ENCODE assay signal across 9 cellular contexts in the genomic region with DNA sequence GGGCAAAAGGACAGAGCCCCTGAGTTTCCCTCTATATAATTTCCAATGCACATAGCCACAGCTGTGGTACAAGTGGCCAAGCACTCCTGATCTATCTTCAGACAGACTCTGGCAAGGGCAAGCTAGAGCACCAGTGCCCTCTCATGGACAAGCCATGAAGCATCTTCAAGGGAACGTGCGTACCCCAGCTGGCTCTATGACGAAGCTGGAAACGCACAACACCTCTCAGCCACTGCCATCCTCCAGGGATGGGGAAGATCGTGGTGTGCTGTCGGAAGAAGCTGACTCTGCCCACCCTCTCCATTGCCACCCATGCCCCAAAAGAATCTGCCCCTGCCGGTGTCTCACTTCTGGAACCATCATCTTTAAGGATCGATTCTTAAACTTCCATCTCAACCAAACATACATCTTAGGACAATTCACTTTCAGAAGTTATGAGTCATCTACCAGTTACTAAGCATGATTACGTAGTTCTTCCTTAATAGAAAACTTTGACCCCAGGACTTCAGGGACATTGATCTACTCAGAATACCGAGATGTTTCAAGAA.
A peak's percentile ranks its signal among the peaks of the same experiment; 100 is the strongest.
DNase-seq lines count a peak whose midpoint lies in the region; ATAC-seq, FAIRE-seq and TF ChIP-seq lines count a peak whose summit lies in the region.
"Had no signal": no experiment of that assay in that cellular context is flagged by ENCODE, and none has a peak within 500 bp of the region (broad histone marks: within the 10 kb centered on the region; RNA-seq: fewer than 3 reads in every experiment).

No MANE protein-coding gene starts in this region.

- H3K4ac ChIP-seq in H9 (ENCODE audit: low read depth, low read length): no peak overlapping the region

- no peak overlapping the region for H2BK120ac ChIP-seq in H9 (ENCODE audit: low read depth, low read length, poor library complexity, severe bottlenecking)

- H2AFZ ChIP-seq in H9 (ENCODE audit: low read length): no peak overlapping the region
- peak overlapping the region; percentile 75 for H2AFZ ChIP-seq in astrocyte (ENCODE audit: low read depth, low read length)

- H3K27me3 ChIP-seq in H9 (ENCODE audit: insufficient read depth, low read length) (no peaks in the 10 kb centered on the region), astrocyte (ENCODE audit: insufficient read depth, low read length) (peaks cover 2% of the 10 kb centered on the region)

- H4K8ac ChIP-seq in H9 (replicated peaks; ENCODE audit: insufficient read length, low read depth, low read length): no peak overlapping the region

- no peak overlapping the region for H3K18ac ChIP-seq in H9 (ENCODE audit: insufficient read length, low read depth, low read length)

- no peak overlapping the region for H2AK5ac ChIP-seq in H9 (ENCODE audit: insufficient read length, low read length)

- no peak overlapping the region for H3K56ac ChIP-seq in H9 (ENCODE audit: insufficient read length, low read depth, low read length)

- no peak overlapping the region for H3K14ac ChIP-seq in H9 (ENCODE audit: insufficient read depth, low read length)

- H3K27ac ChIP-seq in H9 (ENCODE audit: insufficient read length, low read depth, low read length) (no peak overlapping the region), astrocyte (ENCODE audit: low read depth, low read length) (no peak overlapping the region)

- DNase-seq in activated T-cell treated with anti-CD3 and anti-CD28 coated beads for 48 hours (ENCODE audit: low read depth) (peak; percentile 7), H9 (peak; percentile 76), NCI-H2029 (lab: John Stamatoyannopoulos, UW) (peak; percentile 79), astrocyte (ENCODE audit: low read depth) (peak; percentile 64), hypothalamus (lab: John Stamatoyannopoulos, UW) (peak in 48 of 51 donors; percentile 5 to 84 (median 52))
- no peak for DNase-seq in activated T-cell treated with anti-CD3 and anti-CD28 coated beads, Interleukin-2, amount 50 U/mL, for 4 hours
- peak; percentile 9 for DNase-seq in stimulated activated naive CD8-positive, alpha-beta T cell treated with anti-CD3 and anti-CD28 coated beads, Interleukin-15, Interleukin-2, amounts not matched to agents 100 U/mL and 50 U/mL, for 24 hours

- H4K20me1 ChIP-seq in H9 (ENCODE audit: control insufficient read depth, insufficient read depth, insufficient read length): no peaks in the 10 kb centered on the region
- H4K20me1 ChIP-seq in astrocyte (ENCODE audit: insufficient read depth, low read length): no peaks in the 10 kb centered on the region

- H3K4me2 ChIP-seq in H9 (ENCODE audit: insufficient read depth, insufficient read length, low read length): no peak overlapping the region
- H3K4me2 ChIP-seq in astrocyte (ENCODE audit: low read length): peak overlapping the region; percentile 80

- FAIRE-seq in astrocyte (lab: Jason Lieb, UNC): peak; percentile 88
- FAIRE-seq: colon had no signal

- no peak for ATAC-seq in activated T-cell treated with anti-CD3 and anti-CD28 coated beads, Interleukin-2, amount 50 U/mL, for 4 hours
- ATAC-seq in stimulated activated naive CD8-positive, alpha-beta T cell treated with anti-CD3 and anti-CD28 coated beads, Interleukin-15, Interleukin-2, amounts not matched to agents 100 U/mL and 50 U/mL, for 24 hours: peak; percentile 32
- ATAC-seq in GM21390 (IDR thresholded peaks at IDR 0.05; ENCODE audit: unreplicated experiment): no peak

- no peak overlapping the region for H2BK15ac ChIP-seq in H9 (ENCODE audit: low read depth, low read length)

- no peaks in the 10 kb centered on the region for H3K4me1 Mint-ChIP-seq in activated T-cell treated with anti-CD3 and anti-CD28 coated beads, Interleukin-2, amount 50 U/mL, for 4 hours (ENCODE audit: low read depth)
- peaks cover 2 to 8% of the 10 kb centered on the region in 2 experiments for H3K4me1 Mint-ChIP-seq in H9
- peaks cover 22% of the 10 kb centered on the region for H3K4me1 Mint-ChIP-seq in astrocyte (ENCODE audit: low read depth, unreplicated experiment)

- H3K9ac ChIP-seq in H9 (ENCODE audit: extremely low read depth, insufficient read length, low read length) (no peak overlapping the region), astrocyte (ENCODE audit: low read length) (no peak overlapping the region)

- peaks cover 9% of the 10 kb centered on the region for H3K27me3 Mint-ChIP-seq in activated T-cell treated with anti-CD3 and anti-CD28 coated beads, Interleukin-2, amount 50 U/mL, for 4 hours (ENCODE audit: low read depth)
- H3K27me3 Mint-ChIP-seq in H9 (ENCODE audit: low read depth): peaks cover 10% of the 10 kb centered on the region
- no peaks in the 10 kb centered on the region for H3K27me3 Mint-ChIP-seq in astrocyte (ENCODE audit: low read depth, unreplicated experiment)

- H4K5ac ChIP-seq in H9 (ENCODE audit: insufficient read length, low read depth, low read length): no peak overlapping the region

- H3K79me1 ChIP-seq in H9 (ENCODE audit: insufficient read depth, low read depth, low read length, poor library complexity, severe bottlenecking): no peaks in the 10 kb centered on the region

- no peak overlapping the region for H4K91ac ChIP-seq in H9 (ENCODE audit: insufficient read length, low read depth, low read length)

- no peak overlapping the region for H2BK20ac ChIP-seq in H9 (ENCODE audit: low read depth, low read length, poor library complexity, severe bottlenecking)

- H3K79me2 ChIP-seq in H9 (ENCODE audit: insufficient read depth, low read length) (no peaks in the 10 kb centered on the region), astrocyte (ENCODE audit: insufficient read depth, low read length) (no peaks in the 10 kb centered on the region)

- H3K27ac Mint-ChIP-seq in H9 (no peak overlapping the region), astrocyte (ENCODE audit: unreplicated experiment) (peak overlapping the region; percentile 78)

- no CpG with 5 or more reads among the region's 10 CpGs for WGBS in H9 (ENCODE audit: extremely low coverage, insufficient read length, low lambda C conversion rate)

- H3K23me2 ChIP-seq in H9 (ENCODE audit: insufficient read length, low read depth, low read length, poor library complexity, severe bottlenecking): no peaks in the 10 kb centered on the region

- peaks cover 11% of the 10 kb centered on the region for H3K9me3 Mint-ChIP-seq in activated T-cell treated with anti-CD3 and anti-CD28 coated beads, Interleukin-2, amount 50 U/mL, for 4 hours
- H3K9me3 Mint-ChIP-seq in H9: no peaks in the 10 kb centered on the region; a peak in 1 of 5 replicates
- H3K9me3 Mint-ChIP-seq in astrocyte (ENCODE audit: unreplicated experiment): peaks cover 10% of the 10 kb centered on the region

- TF ChIP-seq CTCF in H9 (conservative IDR thresholded peaks at IDR 0.05) (peak; percentile 88), astrocyte (IDR thresholded peaks at IDR 0.05; ENCODE audit: insufficient read depth, low read depth, low read length) (peak; percentile 83)

- H3T11ph ChIP-seq in H9 (ENCODE audit: low read length): no peak overlapping the region

- peak overlapping the region; percentile 41 for H3K4me3 ChIP-seq in astrocyte (ENCODE audit: insufficient read depth, low read depth, low read length)

- H3K9me3 ChIP-seq in H9 (ENCODE audit: control insufficient read depth, low read depth, low read length) (no peaks in the 10 kb centered on the region), astrocyte (ENCODE audit: insufficient read depth, low read depth, low read length) (no peaks in the 10 kb centered on the region)

- H3K4me1 ChIP-seq in H9 (ENCODE audit: insufficient read depth, low read length): no peaks in the 10 kb centered on the region
- H3K4me1 ChIP-seq in astrocyte (ENCODE audit: insufficient read depth, low read length): peaks cover 9% of the 10 kb centered on the region

- H3K36me3 ChIP-seq in astrocyte (ENCODE audit: insufficient read depth, low read length): no peaks in the 10 kb centered on the region

- no peak overlapping the region for H2BK12ac ChIP-seq in H9 (ENCODE audit: insufficient read length, low read depth, low read length)

- no peak overlapping the region for H2BK5ac ChIP-seq in H9 (ENCODE audit: insufficient read length, low read length)

- H3K36me3 Mint-ChIP-seq in activated T-cell treated with anti-CD3 and anti-CD28 coated beads, Interleukin-2, amount 50 U/mL, for 4 hours (ENCODE audit: insufficient read depth): no peaks in the 10 kb centered on the region
- no peaks in the 10 kb centered on the region for H3K36me3 Mint-ChIP-seq in H9 (ENCODE audit: insufficient read depth in 1 of 3, low read depth in 3 of 3)
- H3K36me3 Mint-ChIP-seq in astrocyte (ENCODE audit: low read depth, unreplicated experiment): no peaks in the 10 kb centered on the region

- H3K4me3 Mint-ChIP-seq in activated T-cell treated with anti-CD3 and anti-CD28 coated beads, Interleukin-2, amount 50 U/mL, for 4 hours: no peak overlapping the region
- peak overlapping the region in 1 of 2 experiments; percentile 60; a peak in 1 of 5 replicates for H3K4me3 Mint-ChIP-seq in H9
- H3K4me3 Mint-ChIP-seq in astrocyte (ENCODE audit: unreplicated experiment): no peak overlapping the region

- no peak overlapping the region for H3K23ac ChIP-seq in H9 (ENCODE audit: insufficient read length, low read depth, low read length)
